In genomic region chr22:48438096-48438495, GRCh38 we compare ENCODE assay signal across 19 cellular contexts.
DNase-seq lines count a peak whose midpoint lies in the region; ATAC-seq, FAIRE-seq and TF ChIP-seq lines count a peak whose summit lies in the region.
"Had no signal": no experiment of that assay in that cellular context is flagged by ENCODE, and none has a peak within 500 bp of the region (broad histone marks: within the 10 kb centered on the region; RNA-seq: fewer than 3 reads in every experiment).

No MANE protein-coding gene starts in this region.

- no peaks in the 10 kb centered on the region; the same call in 2 of the 3 replicates for H3K9me3 Mint-ChIP-seq in GM23338
- no peaks in the 10 kb centered on the region for H3K9me3 Mint-ChIP-seq in activated T-helper 1 cell treated with anti-CD3 and anti-CD28 coated beads, Interleukin-12 subunit alpha, Interleukin-12 subunit beta, Interleukin-2, Interleukin-4 antibody, amounts not matched to agents 30 ng/mL and 10 ng/mL and 1 ng/mL, durations not matched to agents 14 hours and 24 hours and 36 hours
- H3K9me3 Mint-ChIP-seq: CD8-positive, alpha-beta T cell had no signal

- no peaks in the 10 kb centered on the region for H3K4me1 Mint-ChIP-seq in GM23338
- H3K4me1 Mint-ChIP-seq in activated T-helper 1 cell treated with anti-CD3 and anti-CD28 coated beads, Interleukin-12 subunit alpha, Interleukin-12 subunit beta, Interleukin-2, Interleukin-4 antibody, amounts not matched to agents 30 ng/mL and 10 ng/mL and 1 ng/mL, durations not matched to agents 14 hours and 24 hours and 36 hours (ENCODE audit: low read depth), result no peaks in the 10 kb centered on the region
- H3K4me1 Mint-ChIP-seq: B cell had no signal

- H3K79me2 ChIP-seq in GM23338 (replicated peaks; ENCODE audit: insufficient read depth) (no peaks in the 10 kb centered on the region), osteoblast (ENCODE audit: insufficient read depth, low read length) (no peaks in the 10 kb centered on the region)

- DNase-seq in GM23338 (ENCODE audit: low spot score) (no peak), kidney (peak; percentile 36), osteoblast (ENCODE audit: insufficient read length, low spot score, missing footprints) (peak; percentile 69), kidney tubule cell (ENCODE audit: low spot score) (no peak), hepatic stellate cell (ENCODE audit: low spot score) (no peak), NCI-H2196 treated with DMSO at 0.1 percent for 48 hours (lab: John Stamatoyannopoulos, UW; ENCODE audit: unreplicated experiment) (no peak)
- DNase-seq in activated T-helper 1 cell treated with anti-CD3 and anti-CD28 coated beads, Interleukin-12 subunit alpha, Interleukin-12 subunit beta, Interleukin-2, Interleukin-4 antibody, amounts not matched to agents 30 ng/mL and 10 ng/mL and 1 ng/mL, durations not matched to agents 14 hours and 24 hours and 36 hours (ENCODE audit: low spot score), result no peak
- DNase-seq: Calu3; CD8-positive, alpha-beta T cell; DND-41; EL; H7; HFFc6; IMR-90 had no signal

- TF ChIP-seq CTCF in GM23338 (conservative IDR thresholded peaks at IDR 0.05; ENCODE audit: low read depth in 2 of 2), result no peak
- no peak for TF ChIP-seq CTCF in kidney (IDR thresholded peaks at IDR 0.05; ENCODE audit: borderline replicate concordance, extremely low read depth, insufficient read depth)
- TF ChIP-seq CTCF in osteoblast (IDR thresholded peaks at IDR 0.05; ENCODE audit: extremely low read depth, low read depth, low read length), result no peak

- H4K20me1 ChIP-seq in GM23338 (replicated peaks; ENCODE audit: insufficient read depth), result no peaks in the 10 kb centered on the region
- no peaks in the 10 kb centered on the region for H4K20me1 ChIP-seq in osteoblast (ENCODE audit: insufficient read depth, low read length)

- no peak overlapping the region for H3K27ac ChIP-seq in GM23338 (ENCODE audit: low read depth)
- H3K27ac ChIP-seq in kidney (ENCODE audit: low read depth in 2 of 2, low read length in 2 of 2), result no peak overlapping the region
- no peak overlapping the region for H3K27ac ChIP-seq in osteoblast (ENCODE audit: low read depth, low read length)
- H3K27ac ChIP-seq: BLaER1 treated with 17β-estradiol and CSF1 and Interleukin-3, amounts not matched to agents 10 nM and 100 nM; HL-60 had no signal

- no peak overlapping the region for H3K9ac ChIP-seq in kidney (ENCODE audit: low read length in 2 of 2)
- H3K9ac ChIP-seq: BLaER1 treated with 17β-estradiol and CSF1 and Interleukin-3, amounts not matched to agents 10 nM and 100 nM had no signal

- no peaks in the 10 kb centered on the region for H3K9me3 ChIP-seq in kidney (ENCODE audit: control insufficient read depth in 1 of 2, low read length in 2 of 2)
- H3K9me3 ChIP-seq in osteoblast (ENCODE audit: low read depth, low read length), result no peaks in the 10 kb centered on the region
- H3K9me3 ChIP-seq: BLaER1 treated with 17β-estradiol and CSF1 and Interleukin-3, amounts not matched to agents 10 nM and 100 nM had no signal

- H3K36me3 Mint-ChIP-seq in GM23338 (ENCODE audit: low read depth), result no peaks in the 10 kb centered on the region
- no peaks in the 10 kb centered on the region for H3K36me3 Mint-ChIP-seq in activated T-helper 1 cell treated with anti-CD3 and anti-CD28 coated beads, Interleukin-12 subunit alpha, Interleukin-12 subunit beta, Interleukin-2, Interleukin-4 antibody, amounts not matched to agents 30 ng/mL and 10 ng/mL and 1 ng/mL, durations not matched to agents 14 hours and 24 hours and 36 hours (ENCODE audit: low read depth)
- H3K36me3 Mint-ChIP-seq: CD8-positive, alpha-beta T cell had no signal

- H3K4me1 ChIP-seq in GM23338 (ENCODE audit: insufficient read depth) (no peaks in the 10 kb centered on the region), kidney (ENCODE audit: control insufficient read depth in 1 of 2, insufficient read depth in 1 of 2, low read depth in 1 of 2, low read length in 2 of 2) (no peaks in the 10 kb centered on the region), osteoblast (ENCODE audit: insufficient read depth, low read length) (no peaks in the 10 kb centered on the region)

- H3K27me3 ChIP-seq in GM23338 (ENCODE audit: insufficient read depth) (no peaks in the 10 kb centered on the region), osteoblast (ENCODE audit: insufficient read depth, low read length) (no peaks in the 10 kb centered on the region)

- peak overlapping the region; percentile 64; the same call in 1 of the 2 replicates for H3K27ac Mint-ChIP-seq in GM23338
- H3K27ac Mint-ChIP-seq in activated T-helper 1 cell treated with anti-CD3 and anti-CD28 coated beads, Interleukin-12 subunit alpha, Interleukin-12 subunit beta, Interleukin-2, Interleukin-4 antibody, amounts not matched to agents 30 ng/mL and 10 ng/mL and 1 ng/mL, durations not matched to agents 14 hours and 24 hours and 36 hours, result peak overlapping the region; percentile 21
- H3K27ac Mint-ChIP-seq: B cell; CD8-positive, alpha-beta T cell; HFFc6 had no signal

- H3K9me2 ChIP-seq in GM23338 (ENCODE audit: insufficient read depth), result no peaks in the 10 kb centered on the region

- H3K4me3 ChIP-seq in GM23338 (no peak overlapping the region), kidney (ENCODE audit: low read length in 2 of 2) (no peak overlapping the region), osteoblast (ENCODE audit: insufficient read depth, low read length) (no peak overlapping the region)
- H3K4me3 ChIP-seq: BLaER1 treated with 17β-estradiol and CSF1 and Interleukin-3, amounts not matched to agents 10 nM and 100 nM; GM12878 had no signal

- no peaks in the 10 kb centered on the region for H3F3A ChIP-seq in GM23338 (replicated peaks; ENCODE audit: low read depth)

- no peaks in the 10 kb centered on the region for H3K27me3 Mint-ChIP-seq in GM23338 (ENCODE audit: insufficient read depth, low read depth, poor library complexity)
- no peaks in the 10 kb centered on the region for H3K27me3 Mint-ChIP-seq in activated T-helper 1 cell treated with anti-CD3 and anti-CD28 coated beads, Interleukin-12 subunit alpha, Interleukin-12 subunit beta, Interleukin-2, Interleukin-4 antibody, amounts not matched to agents 30 ng/mL and 10 ng/mL and 1 ng/mL, durations not matched to agents 14 hours and 24 hours and 36 hours (ENCODE audit: insufficient read depth)

- H2AFZ ChIP-seq in GM23338, result no peak overlapping the region
- no peak overlapping the region for H2AFZ ChIP-seq in osteoblast (ENCODE audit: low read length)

- no peak overlapping the region for H3K4me3 Mint-ChIP-seq in GM23338
- no peak overlapping the region for H3K4me3 Mint-ChIP-seq in activated T-helper 1 cell treated with anti-CD3 and anti-CD28 coated beads, Interleukin-12 subunit alpha, Interleukin-12 subunit beta, Interleukin-2, Interleukin-4 antibody, amounts not matched to agents 30 ng/mL and 10 ng/mL and 1 ng/mL, durations not matched to agents 14 hours and 24 hours and 36 hours
- H3K4me3 Mint-ChIP-seq: B cell; CD8-positive, alpha-beta T cell; HFFc6 had no signal

- H3K4me2 ChIP-seq in GM23338, result no peak overlapping the region
- H3K4me2 ChIP-seq in osteoblast (ENCODE audit: insufficient read depth, low read length), result no peak overlapping the region
- H3K4me2 ChIP-seq: BLaER1 treated with 17β-estradiol and CSF1 and Interleukin-3, amounts not matched to agents 10 nM and 100 nM had no signal

- intact Hi-C loops in activated T-helper 1 cell treated with anti-CD3 and anti-CD28 coated beads, Interleukin-12 subunit alpha, Interleukin-12 subunit beta, Interleukin-2, Interleukin-4 antibody, amounts not matched to agents 30 ng/mL and 10 ng/mL and 1 ng/mL, durations not matched to agents 14 hours and 24 hours and 36 hours (cut with micrococcal nuclease), result no loop called here
- intact Hi-C loops in kidney (cut with DNase I), result no loop called here

- no peak for FAIRE-seq in kidney (lab: Jason Lieb, UNC)
- FAIRE-seq: GM12878 had no signal

- H3K36me3 ChIP-seq in GM23338 (ENCODE audit: insufficient read depth), result no peaks in the 10 kb centered on the region; the same call in 1 of the 2 replicates
- no peaks in the 10 kb centered on the region for H3K36me3 ChIP-seq in kidney (ENCODE audit: control insufficient read depth in 1 of 2, insufficient read depth in 2 of 2, low read length in 2 of 2)
- no peaks in the 10 kb centered on the region for H3K36me3 ChIP-seq in osteoblast (ENCODE audit: insufficient read depth, low read length)
- H3K36me3 ChIP-seq: BLaER1 treated with 17β-estradiol and CSF1 and Interleukin-3, amounts not matched to agents 10 nM and 100 nM had no signal

- ATAC-seq in GM23338, result no peak
- ATAC-seq: CD8-positive, alpha-beta T cell; GM12878; HCT116 had no signal

Comparison
In these comparisons a context has a peak if more than half of its experiments do, and no peak if none do; other contexts are left out.
1. DNase-seq: peak in kidney (single experiment) and osteoblast (single experiment); none in GM23338 (single experiment), activated T-helper 1 cell treated with anti-CD3 and anti-CD28 coated beads, Interleukin-12 subunit alpha, Interleukin-12 subunit beta, Interleukin-2, Interleukin-4 antibody, amounts not matched to agents 30 ng/mL and 10 ng/mL and 1 ng/mL, durations not matched to agents 14 hours and 24 hours and 36 hours (single experiment), kidney tubule cell (single experiment), hepatic stellate cell (single experiment) and NCI-H2196 treated with DMSO at 0.1 percent for 48 hours (single experiment).